Comparison of ENCODE assay signal across 1 cellular context in the genomic region with DNA sequence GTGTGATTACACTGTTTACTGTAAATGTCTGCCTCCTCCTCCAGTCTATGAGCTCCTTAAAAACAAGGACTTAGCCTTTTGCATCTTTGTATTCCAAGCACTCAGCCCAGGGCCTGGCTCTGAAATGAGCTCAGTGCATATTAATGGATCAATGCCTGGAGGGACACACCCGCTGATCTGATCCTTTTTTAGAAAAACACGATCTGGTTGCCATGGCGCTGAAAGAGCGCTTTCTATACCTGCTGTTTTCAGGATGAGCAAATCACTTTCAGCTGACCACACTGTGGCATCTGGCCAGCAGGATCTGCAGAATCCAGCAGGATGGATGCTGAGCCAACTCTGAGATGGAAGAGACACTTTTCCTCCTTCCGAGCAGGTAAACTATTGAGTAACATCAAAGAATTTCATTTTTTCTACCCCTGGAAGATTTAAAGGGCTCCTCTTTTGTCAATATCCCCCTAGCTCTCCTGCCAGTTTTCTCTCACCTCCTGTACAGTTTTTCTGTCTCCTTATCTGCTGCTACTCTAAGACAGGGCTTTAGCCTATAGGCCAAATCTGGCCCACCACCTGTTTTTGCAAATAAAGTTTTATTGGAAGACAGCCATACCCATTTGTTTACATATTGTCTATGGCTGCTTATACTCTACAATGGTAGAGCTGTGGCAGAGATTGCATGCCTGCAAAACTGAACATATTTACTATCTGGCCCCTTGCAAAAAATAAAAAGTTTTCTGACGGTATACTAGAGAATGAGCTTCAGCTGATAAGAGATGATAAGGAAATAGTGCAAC.
TF ChIP-seq lines count a peak whose summit lies in the region.

No MANE protein-coding gene starts in this region.

TF ChIP-seq in GM23338, 12 proteins besides CTCF, POLR2A, EP300 and RAD21 (continued from another document):
- TF ChIP-seq, protein P1, sequence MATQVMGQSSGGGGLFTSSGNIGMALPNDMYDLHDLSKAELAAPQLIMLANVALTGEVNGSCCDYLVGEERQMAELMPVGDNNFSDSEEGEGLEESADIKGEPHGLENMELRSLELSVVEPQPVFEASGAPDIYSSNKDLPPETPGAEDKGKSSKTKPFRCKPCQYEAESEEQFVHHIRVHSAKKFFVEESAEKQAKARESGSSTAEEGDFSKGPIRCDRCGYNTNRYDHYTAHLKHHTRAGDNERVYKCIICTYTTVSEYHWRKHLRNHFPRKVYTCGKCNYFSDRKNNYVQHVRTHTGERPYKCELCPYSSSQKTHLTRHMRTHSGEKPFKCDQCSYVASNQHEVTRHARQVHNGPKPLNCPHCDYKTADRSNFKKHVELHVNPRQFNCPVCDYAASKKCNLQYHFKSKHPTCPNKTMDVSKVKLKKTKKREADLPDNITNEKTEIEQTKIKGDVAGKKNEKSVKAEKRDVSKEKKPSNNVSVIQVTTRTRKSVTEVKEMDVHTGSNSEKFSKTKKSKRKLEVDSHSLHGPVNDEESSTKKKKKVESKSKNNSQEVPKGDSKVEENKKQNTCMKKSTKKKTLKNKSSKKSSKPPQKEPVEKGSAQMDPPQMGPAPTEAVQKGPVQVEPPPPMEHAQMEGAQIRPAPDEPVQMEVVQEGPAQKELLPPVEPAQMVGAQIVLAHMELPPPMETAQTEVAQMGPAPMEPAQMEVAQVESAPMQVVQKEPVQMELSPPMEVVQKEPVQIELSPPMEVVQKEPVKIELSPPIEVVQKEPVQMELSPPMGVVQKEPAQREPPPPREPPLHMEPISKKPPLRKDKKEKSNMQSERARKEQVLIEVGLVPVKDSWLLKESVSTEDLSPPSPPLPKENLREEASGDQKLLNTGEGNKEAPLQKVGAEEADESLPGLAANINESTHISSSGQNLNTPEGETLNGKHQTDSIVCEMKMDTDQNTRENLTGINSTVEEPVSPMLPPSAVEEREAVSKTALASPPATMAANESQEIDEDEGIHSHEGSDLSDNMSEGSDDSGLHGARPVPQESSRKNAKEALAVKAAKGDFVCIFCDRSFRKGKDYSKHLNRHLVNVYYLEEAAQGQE (IDR thresholded peaks at IDR 0.05; ENCODE audit: unreplicated experiment) = no peak
- TF ChIP-seq ZNF114 (CRISPR knock-in tag; IDR thresholded peaks at IDR 0.05) (no peak), STAT1 (IDR thresholded peaks at IDR 0.05; ENCODE audit: unreplicated experiment) (no peak), EZH2phosphoT487 (IDR thresholded peaks at IDR 0.05; ENCODE audit: unreplicated experiment) (no peak), CREB1 (CRISPR knock-in tag; IDR thresholded peaks at IDR 0.05; ENCODE audit: low read depth) (no peak), ZNF331 (CRISPR knock-in tag; IDR thresholded peaks at IDR 0.05; ENCODE audit: low read depth) (no peak)
